In the genomic region with DNA sequence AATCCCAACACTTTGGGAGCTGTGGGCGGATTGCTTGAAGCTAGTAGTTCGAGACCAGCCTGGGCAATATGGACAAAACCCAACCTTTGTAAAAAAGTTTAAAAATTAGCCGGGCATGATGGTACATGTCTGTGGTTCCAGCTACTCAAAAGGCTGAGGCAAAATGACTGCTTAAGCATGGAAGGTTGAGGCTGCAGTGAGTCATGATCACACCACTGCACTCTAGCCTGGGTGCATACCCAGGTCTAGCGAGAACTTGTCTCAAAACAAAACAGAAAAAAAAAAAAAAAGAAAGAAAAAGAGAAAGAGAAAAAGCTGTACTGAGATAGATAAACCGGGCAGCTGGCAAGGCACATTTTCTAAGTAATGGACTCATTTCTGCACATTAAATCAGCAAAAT, we compare ENCODE assay signal across 8 cellular contexts. TPM values are rescaled to one million over a fixed set of nuclear protein-coding genes. Genes with fewer than 3 reads are reported as not detected.
DNase-seq lines count a peak whose midpoint lies in the region; ATAC-seq and TF ChIP-seq lines count a peak whose summit lies in the region.

No MANE protein-coding gene starts in this region.

- H3K9me3 ChIP-seq in endodermal cell (ENCODE audit: control insufficient read depth, low read length): no peaks in the 10 kb centered on the region

- TF ChIP-seq CTCF in fibroblast of villous mesenchyme (IDR thresholded peaks at IDR 0.05; ENCODE audit: insufficient read depth, low read depth, low read length): no peak
- no peak for TF ChIP-seq CTCF in endodermal cell (conservative IDR thresholded peaks at IDR 0.05)

- peak; percentile 33 to 50 for DNase-seq in activated CD4-positive, alpha-beta T cell treated with anti-CD3 and anti-CD28 coated beads for 24 hours (ENCODE audit: low read depth in 2 of 2)
- no peak for DNase-seq in activated CD4-positive, alpha-beta T cell treated with anti-CD3 and anti-CD28 coated beads, Interleukin-2, amount 50 U/mL, for 1 hour
- peak; percentile 4 to 39 for DNase-seq in activated CD4-positive, alpha-beta T cell treated with anti-CD3 and anti-CD28 coated beads, Interleukin-2, amount 50 U/mL, for 4 hours
- DNase-seq in fibroblast of villous mesenchyme (ENCODE audit: low read depth): peak; percentile 70
- peak; percentile 36 for DNase-seq in stimulated activated naive B cell treated with anti-CD40 and anti-IgM and Interleukin-4, amounts not matched to agents 10 μg/mL and 1 μg/mL and 100 μg/mL, for 72 hours
- DNase-seq in endodermal cell: no peak
- no peak for DNase-seq in Kasumi-1 (lab: John Stamatoyannopoulos, UW)

- no peak overlapping the region for H3K9ac ChIP-seq in endodermal cell (ENCODE audit: extremely low read depth, low read length, poor library complexity, severe bottlenecking)

- H3K9me3 Mint-ChIP-seq in stimulated activated naive B cell treated with anti-CD40 and anti-IgM and Interleukin-4, amounts not matched to agents 10 μg/mL and 1 μg/mL and 100 μg/mL, for 72 hours: no peaks in the 10 kb centered on the region
- no peaks in the 10 kb centered on the region for H3K9me3 Mint-ChIP-seq in endodermal cell

- ATAC-seq in HG03280 (IDR thresholded peaks at IDR 0.05; ENCODE audit: unreplicated experiment): peak; percentile 78
- ATAC-seq in stimulated activated naive B cell treated with anti-CD40 and anti-IgM and Interleukin-4, amounts not matched to agents 10 μg/mL and 1 μg/mL and 100 μg/mL, for 72 hours (replicated peaks): peak; percentile 96 to 99

- peak overlapping the region; percentile 33 to 51 for H3K4me3 Mint-ChIP-seq in stimulated activated naive B cell treated with anti-CD40 and anti-IgM and Interleukin-4, amounts not matched to agents 10 μg/mL and 1 μg/mL and 100 μg/mL, for 72 hours
- no peak overlapping the region for H3K4me3 Mint-ChIP-seq in endodermal cell

- peak overlapping the region; percentile 88 for H3K27ac Mint-ChIP-seq in stimulated activated naive B cell treated with anti-CD40 and anti-IgM and Interleukin-4, amounts not matched to agents 10 μg/mL and 1 μg/mL and 100 μg/mL, for 72 hours
- no peak overlapping the region for H3K27ac Mint-ChIP-seq in endodermal cell

- WGBS in endodermal cell (ENCODE audit: insufficient coverage in 1 of 2, insufficient read length in 1 of 2), 2 experiments: 88 to 95% methylated on average over 3 to 5 of the region's 5 CpGs

- peaks cover 27 to 48% of the 10 kb centered on the region in 2 donors for H3K4me1 Mint-ChIP-seq in stimulated activated naive B cell treated with anti-CD40 and anti-IgM and Interleukin-4, amounts not matched to agents 10 μg/mL and 1 μg/mL and 100 μg/mL, for 72 hours
- H3K4me1 Mint-ChIP-seq in endodermal cell: peaks cover 8% of the 10 kb centered on the region

- no peaks in the 10 kb centered on the region for H3K27me3 Mint-ChIP-seq in stimulated activated naive B cell treated with anti-CD40 and anti-IgM and Interleukin-4, amounts not matched to agents 10 μg/mL and 1 μg/mL and 100 μg/mL, for 72 hours
- no peaks in the 10 kb centered on the region for H3K27me3 Mint-ChIP-seq in endodermal cell (ENCODE audit: insufficient read depth)

- no peaks in the 10 kb centered on the region for H3K4me1 ChIP-seq in endodermal cell (ENCODE audit: control insufficient read depth, insufficient read depth, low read length)

- H3K4me3 ChIP-seq in fibroblast of villous mesenchyme (ENCODE audit: low read depth, low read length) (no peak overlapping the region), endodermal cell (ENCODE audit: low read length) (no peak overlapping the region)

- H3K27ac ChIP-seq in endodermal cell (ENCODE audit: low read depth, low read length): no peak overlapping the region

- H3K36me3 Mint-ChIP-seq in stimulated activated naive B cell treated with anti-CD40 and anti-IgM and Interleukin-4, amounts not matched to agents 10 μg/mL and 1 μg/mL and 100 μg/mL, for 72 hours: peaks cover 16 to 42% of the 10 kb centered on the region in 2 donors
- H3K36me3 Mint-ChIP-seq in endodermal cell (ENCODE audit: low read depth): peaks cover 26% of the 10 kb centered on the region

- no peaks in the 10 kb centered on the region for H3K27me3 ChIP-seq in endodermal cell (ENCODE audit: control insufficient read depth, insufficient read depth, low read length, poor library complexity, severe bottlenecking)

- H3K36me3 ChIP-seq in endodermal cell (ENCODE audit: control insufficient read depth, insufficient read depth, low read length): peaks cover 64% of the 10 kb centered on the region

RNA-seq across cellular contexts. Expression of a gene that starts 10.6 kb away (rescaled TPM):
- 92.1 and 133 TPM in 2 replicates for total RNA-seq in fibroblast of villous mesenchyme
- total RNA-seq in endodermal cell: 100 to 1,000 TPM; 188 to 219 TPM
- 178 TPM for polyA plus RNA-seq in endodermal cell (2013, experiment 1 of 2)
- 162 TPM for polyA plus RNA-seq in endodermal cell (2013, experiment 2 of 2)

RNA-seq across cellular contexts. Expression of a gene that starts 29.5 kb away (rescaled TPM):
- 45.1 and 53.1 TPM in 2 replicates for total RNA-seq in fibroblast of villous mesenchyme
- 10 to 100 TPM; 10.0 to 13.1 TPM for total RNA-seq in endodermal cell
- 9.8 TPM for polyA plus RNA-seq in endodermal cell (2013, experiment 1 of 2)
- polyA plus RNA-seq in endodermal cell (2013, experiment 2 of 2): 9.4 TPM

Comparison
In these comparisons a context has a peak if more than half of its experiments do, and no peak if none do; other contexts are left out.
1. DNase-seq: peak in activated CD4-positive, alpha-beta T cell treated with anti-CD3 and anti-CD28 coated beads for 24 hours (2 of 2), activated CD4-positive, alpha-beta T cell treated with anti-CD3 and anti-CD28 coated beads, Interleukin-2, amount 50 U/mL, for 4 hours (2 of 2), fibroblast of villous mesenchyme (single experiment) and stimulated activated naive B cell treated with anti-CD40 and anti-IgM and Interleukin-4, amounts not matched to agents 10 μg/mL and 1 μg/mL and 100 μg/mL, for 72 hours (single experiment); none in activated CD4-positive, alpha-beta T cell treated with anti-CD3 and anti-CD28 coated beads, Interleukin-2, amount 50 U/mL, for 1 hour (single experiment), endodermal cell (single experiment) and Kasumi-1 (0 of 2).